1 cellular context compared by ENCODE assay signal in the genomic region with DNA sequence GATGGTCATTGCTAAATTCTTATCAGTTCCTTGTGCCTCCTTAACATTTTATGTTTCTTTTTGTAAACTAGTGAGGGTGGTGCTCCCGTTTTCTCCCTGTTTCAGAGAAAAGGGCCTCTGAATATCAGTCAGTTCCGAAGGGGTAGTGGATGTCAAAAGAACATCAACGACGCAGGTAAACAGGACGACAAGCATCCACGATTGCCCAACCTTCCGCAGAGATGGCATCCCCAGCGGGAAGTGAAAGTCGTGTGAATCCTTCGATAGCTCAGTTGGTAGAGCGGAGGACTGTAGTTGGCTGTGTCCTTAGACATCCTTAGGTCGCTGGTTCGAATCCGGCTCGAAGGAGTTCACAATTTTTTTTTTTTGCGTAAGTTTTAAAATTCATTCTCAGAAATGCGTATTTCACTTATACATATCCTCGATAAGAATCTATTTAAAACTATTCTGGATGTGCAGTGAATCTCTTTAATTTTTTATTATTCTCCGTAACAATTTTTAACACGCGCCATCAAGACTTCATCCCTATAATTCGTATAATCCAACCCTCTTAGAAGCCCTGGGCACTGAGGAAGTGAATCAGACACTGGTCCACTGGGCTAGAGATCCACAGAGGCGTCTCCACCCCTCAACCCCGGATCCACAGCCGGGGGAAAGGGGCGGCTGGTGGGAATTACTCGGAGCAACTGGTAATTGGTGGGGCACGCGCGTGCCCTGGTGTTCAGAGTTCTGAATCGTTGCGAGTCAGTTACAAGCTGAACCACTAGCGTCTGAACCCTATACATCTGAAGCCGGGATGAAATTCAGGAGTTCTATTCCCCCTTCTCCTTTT.
TF ChIP-seq lines count a peak whose summit lies in the region.

No MANE protein-coding gene starts in this region.

TF ChIP-seq in SK-N-SH treated with all-trans-retinoic acid at 6 μM for 48 hours, 23 proteins besides CTCF, POLR2A, EP300 and RAD21 (continued from another document):
- TF ChIP-seq, protein P1, sequence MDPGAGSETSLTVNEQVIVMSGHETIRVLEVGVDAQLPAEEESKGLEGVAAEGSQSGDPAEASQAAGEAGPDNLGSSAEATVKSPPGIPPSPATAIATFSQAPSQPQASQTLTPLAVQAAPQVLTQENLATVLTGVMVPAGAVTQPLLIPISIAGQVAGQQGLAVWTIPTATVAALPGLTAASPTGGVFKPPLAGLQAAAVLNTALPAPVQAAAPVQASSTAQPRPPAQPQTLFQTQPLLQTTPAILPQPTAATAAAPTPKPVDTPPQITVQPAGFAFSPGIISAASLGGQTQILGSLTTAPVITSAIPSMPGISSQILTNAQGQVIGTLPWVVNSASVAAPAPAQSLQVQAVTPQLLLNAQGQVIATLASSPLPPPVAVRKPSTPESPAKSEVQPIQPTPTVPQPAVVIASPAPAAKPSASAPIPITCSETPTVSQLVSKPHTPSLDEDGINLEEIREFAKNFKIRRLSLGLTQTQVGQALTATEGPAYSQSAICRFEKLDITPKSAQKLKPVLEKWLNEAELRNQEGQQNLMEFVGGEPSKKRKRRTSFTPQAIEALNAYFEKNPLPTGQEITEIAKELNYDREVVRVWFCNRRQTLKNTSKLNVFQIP (CRISPR knock-in tag; IDR thresholded peaks at IDR 0.05; ENCODE audit: borderline replicate concordance, low read depth), result no peak
